Comparison of ENCODE assay signal across 16 cellular contexts in the genomic region with DNA sequence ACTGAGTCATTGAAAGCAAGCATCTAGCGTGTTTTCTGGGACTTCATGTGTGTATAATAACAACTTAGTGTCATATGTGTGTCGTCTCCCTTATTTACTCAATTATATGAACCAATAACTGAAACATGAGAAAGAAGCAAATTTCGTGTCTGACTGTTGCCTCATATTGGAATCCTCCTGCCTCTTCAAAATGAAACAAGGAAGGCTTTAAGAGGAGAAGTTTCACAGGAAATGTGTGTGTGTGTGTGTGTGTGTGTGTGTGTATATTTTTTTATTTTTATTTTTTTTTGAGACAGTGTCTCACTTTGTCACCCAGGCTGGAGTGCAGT.
DNase-seq lines count a peak whose midpoint lies in the region; ATAC-seq and TF ChIP-seq lines count a peak whose summit lies in the region.
"Had no signal": no experiment of that assay in that cellular context is flagged by ENCODE, and none has a peak within 500 bp of the region (broad histone marks: within the 10 kb centered on the region; RNA-seq: fewer than 3 reads in every experiment).

No MANE protein-coding gene starts in this region.

- H3K27me3 ChIP-seq in smooth muscle cell (ENCODE audit: low read depth) = no peaks in the 10 kb centered on the region
- no peaks in the 10 kb centered on the region for H3K27me3 ChIP-seq in CD4-positive, alpha-beta memory T cell (ENCODE audit: insufficient read depth, low read length)
- H3K27me3 ChIP-seq: body of pancreas had no signal

- H3K9ac ChIP-seq in smooth muscle cell (ENCODE audit: low read depth) = no peak overlapping the region

- H3K79me2 ChIP-seq in smooth muscle cell (ENCODE audit: low read depth) = no peaks in the 10 kb centered on the region

- TF ChIP-seq CTCF in CD14-positive monocyte (IDR thresholded peaks at IDR 0.05) (no peak), RWPE1 (conservative IDR thresholded peaks at IDR 0.05; ENCODE audit: low read depth) (no peak), smooth muscle cell (IDR thresholded peaks at IDR 0.05; ENCODE audit: borderline replicate concordance, insufficient read depth, poor library complexity, severe bottlenecking) (no peak)

- H3K27ac ChIP-seq in RWPE1 = 0 out of 2 replicates have a peak overlapping the region, but pooled peaks have one; percentile 25
- no peak overlapping the region for H3K27ac ChIP-seq in smooth muscle cell (ENCODE audit: low read depth)
- H3K27ac ChIP-seq in CD4-positive, alpha-beta memory T cell (ENCODE audit: low read depth, low read length) = no peak overlapping the region

- H3K4me3 Mint-ChIP-seq in CD14-positive monocyte = peak overlapping the region; percentile 25 to 43
- H3K4me3 Mint-ChIP-seq in CD4-positive, alpha-beta memory T cell = no peak overlapping the region
- H3K4me3 Mint-ChIP-seq: effector memory CD8-positive, alpha-beta T cell; immature natural killer cell; T-cell had no signal

- H3F3A ChIP-seq in smooth muscle cell (ENCODE audit: low read depth) = no peaks in the 10 kb centered on the region

- peaks cover 27% of the 10 kb centered on the region for H3K4me1 Mint-ChIP-seq in CD14-positive monocyte
- H3K4me1 Mint-ChIP-seq in CD4-positive, alpha-beta memory T cell = peaks cover 0 to 9% (median 5%) of the 10 kb centered on the region in 4 donors
- H3K4me1 Mint-ChIP-seq: immature natural killer cell had no signal

- no peak overlapping the region for H3K4me2 ChIP-seq in smooth muscle cell

- no peaks in the 10 kb centered on the region for H3K9me3 ChIP-seq in smooth muscle cell (replicated peaks; ENCODE audit: low read depth)
- H3K9me3 ChIP-seq in CD4-positive, alpha-beta memory T cell (ENCODE audit: control insufficient read depth in 1 of 2, low read length in 2 of 2) = no peaks in the 10 kb centered on the region
- H3K9me3 ChIP-seq: body of pancreas had no signal

- no peaks in the 10 kb centered on the region for H3K36me3 ChIP-seq in smooth muscle cell (ENCODE audit: low read depth)
- H3K36me3 ChIP-seq in CD4-positive, alpha-beta memory T cell (ENCODE audit: insufficient read depth, low read length) = no peaks in the 10 kb centered on the region

- POLR2A ChIA-PET in RWPE1 (lab: Yijun Ruan, JAX; ENCODE audit: low non-redundant PET) = no interaction called here
- POLR2A ChIA-PET in CD4-positive, alpha-beta memory T cell (lab: Charles Lee; ENCODE audit: partially characterized antibody) = interaction anchor here (0.9 kb wide), 1 partner anchor 16 kb away, joined by 3 read pairs; no protein-coding TSS in a partner anchor

- H3K36me3 Mint-ChIP-seq in CD14-positive monocyte = no peaks in the 10 kb centered on the region
- no peaks in the 10 kb centered on the region for H3K36me3 Mint-ChIP-seq in CD4-positive, alpha-beta memory T cell
- H3K36me3 Mint-ChIP-seq: immature natural killer cell, T-cell had no signal

- no peaks in the 10 kb centered on the region for H3K9me3 Mint-ChIP-seq in CD14-positive monocyte
- H3K9me3 Mint-ChIP-seq in CD4-positive, alpha-beta memory T cell = peaks cover 0 to 3% (median 0%) of the 10 kb centered on the region in 8 donors
- H3K9me3 Mint-ChIP-seq: effector memory CD8-positive, alpha-beta T cell; immature natural killer cell; T-cell had no signal

- peaks cover 33% of the 10 kb centered on the region for H3K4me1 ChIP-seq in smooth muscle cell (ENCODE audit: low read depth)
- H3K4me1 ChIP-seq in CD4-positive, alpha-beta memory T cell (ENCODE audit: insufficient read depth, low read length) = peaks cover 8% of the 10 kb centered on the region
- H3K4me1 ChIP-seq: body of pancreas had no signal

- peak overlapping the region; percentile 47 for H2AFZ ChIP-seq in smooth muscle cell (ENCODE audit: low read depth)

- no peaks in the 10 kb centered on the region for H4K20me1 ChIP-seq in smooth muscle cell (ENCODE audit: low read depth)

- peak; percentile 20 for ATAC-seq in left lobe of liver
- ATAC-seq: effector memory CD8-positive, alpha-beta T cell; T-cell had no signal

- CTCF ChIA-PET in RWPE1 (lab: Yijun Ruan, JAX) = no interaction called here
- CTCF ChIA-PET in CD4-positive, alpha-beta memory T cell (lab: Charles Lee; ENCODE audit: partially characterized antibody) = no interaction called here

- 96% methylated on average over 3 of the region's 3 CpGs for WGBS in smooth muscle cell (ENCODE audit: low lambda C conversion rate)

- DNase-seq in CD14-positive monocyte (ENCODE audit: low spot score) (no peak), RWPE1 (ENCODE audit: low spot score) (no peak), left lobe of liver (ENCODE audit: low spot score) (no peak), smooth muscle cell (lab: John Stamatoyannopoulos, UW; ENCODE audit: unreplicated experiment) (no peak), SW 1271 (lab: John Stamatoyannopoulos, UW) (no peak), NCI-H2171 (lab: John Stamatoyannopoulos, UW) (no peak), mesenteric fat pad (ENCODE audit: low spot score) (no peak)
- no peak for DNase-seq in CD4-positive, alpha-beta memory T cell
- DNase-seq: activated CD4-positive, CD25-positive, alpha-beta regulatory T cell; activated gamma-delta T cell; body of pancreas; effector memory CD8-positive, alpha-beta T cell; immature natural killer cell; NCI-H1105 treated with DMSO at 0.1 percent for 48 hours; stimulated activated CD4-positive, alpha-beta T cell treated with anti-CD3 and anti-CD28 coated beads, Interleukin-4, amount 100 ng/mL, for 1 hour; T-cell had no signal

- peak overlapping the region; percentile 56 to 90 (median 77) for H3K27ac Mint-ChIP-seq in CD14-positive monocyte
- H3K27ac Mint-ChIP-seq in CD4-positive, alpha-beta memory T cell = no peak overlapping the region
- H3K27ac Mint-ChIP-seq: effector memory CD8-positive, alpha-beta T cell; immature natural killer cell; T-cell had no signal

- intact Hi-C loops in CD14-positive monocyte (cut with micrococcal nuclease) = no loop called here
- intact Hi-C loops in CD4-positive, alpha-beta memory T cell (cut with micrococcal nuclease) = no loop called here

- no peak overlapping the region for H3K4me3 ChIP-seq in smooth muscle cell
- H3K4me3 ChIP-seq in CD4-positive, alpha-beta memory T cell (ENCODE audit: low read length in 2 of 2) = no peak overlapping the region
- H3K4me3 ChIP-seq: body of pancreas had no signal

- peaks cover 0 to 7% (median 2%) of the 10 kb centered on the region in 3 donors for H3K27me3 Mint-ChIP-seq in CD14-positive monocyte (ENCODE audit: low read depth in 3 of 3)
- peaks cover 13 to 15% of the 10 kb centered on the region in 2 donors for H3K27me3 Mint-ChIP-seq in CD4-positive, alpha-beta memory T cell

Comparison
In these comparisons a context has a peak if more than half of its experiments do, and no peak if none do; other contexts are left out.
1. H3K27ac Mint-ChIP-seq: peak in CD14-positive monocyte (7 of 7); none in CD4-positive, alpha-beta memory T cell (0 of 7).
2. H3K4me3 Mint-ChIP-seq: peak in CD14-positive monocyte (2 of 2); none in CD4-positive, alpha-beta memory T cell (0 of 8).